Comparison of ENCODE assay signal across 10 cellular contexts in the genomic region with DNA sequence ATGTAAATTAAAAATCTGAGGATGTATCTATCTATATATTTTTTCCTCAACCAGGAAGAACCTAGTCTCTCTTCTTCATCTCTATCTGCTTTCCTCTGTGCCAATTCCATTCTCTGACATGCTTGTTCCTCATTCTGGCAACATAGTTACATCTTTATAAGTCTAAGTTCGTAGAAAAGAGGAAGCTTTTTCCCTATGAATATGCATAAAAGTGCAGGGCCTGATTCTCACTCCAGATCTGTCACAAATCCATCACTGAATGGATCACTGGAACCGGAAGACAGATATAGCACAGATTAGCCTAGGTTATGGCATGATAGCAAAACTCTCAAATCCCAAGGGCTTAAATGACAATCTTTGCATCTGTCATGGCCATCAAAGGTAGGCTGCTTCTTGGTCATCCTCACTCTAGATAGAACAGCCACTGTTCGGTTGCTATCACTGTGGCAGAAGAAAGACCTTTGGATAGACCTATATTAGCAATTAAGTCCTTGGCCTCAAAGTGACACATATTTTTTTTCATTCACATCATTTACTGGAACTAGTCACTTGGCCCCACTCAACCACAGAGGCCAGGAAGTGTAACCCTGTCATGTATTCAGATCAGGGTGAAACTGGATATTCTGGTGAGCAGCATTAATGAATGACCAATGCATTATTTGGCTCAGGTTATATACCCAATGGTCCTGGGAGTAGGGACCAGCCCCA. TPM values are rescaled to one million over a fixed set of nuclear protein-coding genes. Genes with fewer than 3 reads are reported as not detected.
DNase-seq lines count a peak whose midpoint lies in the region; ATAC-seq and TF ChIP-seq lines count a peak whose summit lies in the region.
"Had no signal": no experiment of that assay in that cellular context is flagged by ENCODE, and none has a peak within 500 bp of the region (broad histone marks: within the 10 kb centered on the region; RNA-seq: fewer than 3 reads in every experiment).

No MANE protein-coding gene starts in this region.

- H3K4me1 Mint-ChIP-seq in naive thymus-derived CD4-positive, alpha-beta T cell, result peaks cover 0 to 20% (median 0%) of the 10 kb centered on the region in 7 donors
- H3K4me1 Mint-ChIP-seq in chondrocyte (ENCODE audit: low read depth), result no peaks in the 10 kb centered on the region

- CTCF ChIA-PET in naive thymus-derived CD4-positive, alpha-beta T cell (lab: Charles Lee), result no interaction called here

- in situ Hi-C loops in KBM-7 (cut with MboI; ENCODE audit: low pct_unique_long_range_greater_than_20kb, low sequenced_read_pairs), result no loop called here

- H3K27ac ChIP-seq in naive thymus-derived CD4-positive, alpha-beta T cell (ENCODE audit: low read depth, low read length), result no peak overlapping the region
- H3K27ac ChIP-seq in coronary artery, result no peak overlapping the region

- ATAC-seq in GM19035 (IDR thresholded peaks at IDR 0.05; ENCODE audit: unreplicated experiment) (peak; percentile 78), HG02642 (IDR thresholded peaks at IDR 0.05; ENCODE audit: poor library complexity, unreplicated experiment) (peak; percentile 83)
- peak; percentile 64 for ATAC-seq in naive thymus-derived CD4-positive, alpha-beta T cell

- H3K4me3 ChIP-seq in naive thymus-derived CD4-positive, alpha-beta T cell (ENCODE audit: low read length), result no peak overlapping the region
- no peak overlapping the region for H3K4me3 ChIP-seq in H7 (ENCODE audit: insufficient read depth, low read depth, low read length)
- no peak overlapping the region for H3K4me3 ChIP-seq in coronary artery

- POLR2A ChIA-PET in naive thymus-derived CD4-positive, alpha-beta T cell (lab: Charles Lee), result interaction anchor here (0.9 kb wide), 1 partner anchor 26 kb away, joined by 3 read pairs; no protein-coding TSS in a partner anchor

- intact Hi-C loops in naive thymus-derived CD4-positive, alpha-beta T cell (cut with micrococcal nuclease), result loop anchor here in 1 of 2 donors (2.0 kb wide), 1 partner anchor 19 kb away; no protein-coding TSS in a partner anchor

- H3K9me3 Mint-ChIP-seq in naive thymus-derived CD4-positive, alpha-beta T cell, result peaks cover 0 to 13% (median 0%) of the 10 kb centered on the region in 11 donors
- H3K9me3 Mint-ChIP-seq in chondrocyte (ENCODE audit: low read depth), result peaks cover 5% of the 10 kb centered on the region

- H3K27me3 ChIP-seq in naive thymus-derived CD4-positive, alpha-beta T cell (ENCODE audit: control insufficient read depth in 2 of 2, insufficient read depth in 2 of 2, low read length in 2 of 2), result no peaks in the 10 kb centered on the region
- no peaks in the 10 kb centered on the region for H3K27me3 ChIP-seq in H7 (ENCODE audit: control insufficient read depth, insufficient read depth, low read length)

- H3K9me3 ChIP-seq in naive thymus-derived CD4-positive, alpha-beta T cell (ENCODE audit: control insufficient read depth in 2 of 3, low read length in 3 of 3), result no peaks in the 10 kb centered on the region

- peaks cover 0 to 22% (median 0%) of the 10 kb centered on the region in 5 donors for H3K36me3 Mint-ChIP-seq in naive thymus-derived CD4-positive, alpha-beta T cell
- H3K36me3 Mint-ChIP-seq in chondrocyte (ENCODE audit: low read depth), result no peaks in the 10 kb centered on the region

- H3K27ac Mint-ChIP-seq in naive thymus-derived CD4-positive, alpha-beta T cell, result peak overlapping the region in 1 of 9 donors; percentile 51
- no peak overlapping the region for H3K27ac Mint-ChIP-seq in chondrocyte (ENCODE audit: unreplicated experiment)

- no peak for TF ChIP-seq CTCF in chondrocyte (IDR thresholded peaks at IDR 0.05)
- TF ChIP-seq CTCF in coronary artery (IDR thresholded peaks at IDR 0.05), result no peak

- peaks cover 0 to 9% (median 0%) of the 10 kb centered on the region in 5 donors for H3K27me3 Mint-ChIP-seq in naive thymus-derived CD4-positive, alpha-beta T cell
- H3K27me3 Mint-ChIP-seq in chondrocyte (ENCODE audit: low read depth), result no peaks in the 10 kb centered on the region

- no peaks in the 10 kb centered on the region for H3K36me3 ChIP-seq in naive thymus-derived CD4-positive, alpha-beta T cell (ENCODE audit: control insufficient read depth in 2 of 3, insufficient read depth in 3 of 3, low read length in 3 of 3)
- H3K36me3 ChIP-seq in H7 (replicated peaks; ENCODE audit: control insufficient read depth, insufficient read depth, low read length), result no peaks in the 10 kb centered on the region

- no peaks in the 10 kb centered on the region for H3K4me1 ChIP-seq in naive thymus-derived CD4-positive, alpha-beta T cell (ENCODE audit: control insufficient read depth in 2 of 2, insufficient read depth in 2 of 2, low read length in 2 of 2)

- H3K4me3 Mint-ChIP-seq in naive thymus-derived CD4-positive, alpha-beta T cell, result peak overlapping the region in 1 of 10 donors; percentile 31
- H3K4me3 Mint-ChIP-seq in chondrocyte (ENCODE audit: unreplicated experiment), result no peak overlapping the region

- peak; percentile 86 for DNase-seq in KBM-7
- DNase-seq in naive thymus-derived CD4-positive, alpha-beta T cell, result no peak
- DNase-seq in H7, result no peak
- DNase-seq in chondrocyte (ENCODE audit: low spot score), result no peak
- DNase-seq in coronary artery (ENCODE audit: low spot score), result no peak
- no peak for DNase-seq in COR-L47 (lab: John Stamatoyannopoulos, UW)
- DNase-seq: activated CD4-positive, alpha-beta T cell treated with anti-CD3 and anti-CD28 coated beads for 1 hour; occipital lobe had no signal

RNA-seq across cellular contexts. Expression of a gene that starts 22.2 kb away (rescaled TPM):
- total RNA-seq in naive thymus-derived CD4-positive, alpha-beta T cell, result 1 to 10 TPM in 1 of 5 experiments, under 1 TPM in 2, not detected in 2; 0.10 to 5.2 (median 0.72) TPM
- polyA plus RNA-seq in naive thymus-derived CD4-positive, alpha-beta T cell, result not detected
- total RNA-seq in H7 (2014; rRNA removed; shearing (Covaris generic)), result not detected in 2 replicates
- not detected in 3 replicates for total RNA-seq in chondrocyte

RNA-seq across cellular contexts. Expression of a gene that starts 59.3 kb away (rescaled TPM):
- 10 to 100 TPM; 39.7 to 78.5 (median 44.7) TPM for total RNA-seq in naive thymus-derived CD4-positive, alpha-beta T cell
- 10 to 100 TPM; 10.4 to 13.8 TPM for polyA plus RNA-seq in naive thymus-derived CD4-positive, alpha-beta T cell
- total RNA-seq in H7 (2014; rRNA removed; shearing (Covaris generic)), result 0.41 and 1.7 TPM in 2 replicates
- 1.4 to 1.6 TPM (median 1.5 TPM) in 3 replicates for total RNA-seq in chondrocyte

Comparison
In these comparisons a context has a peak if more than half of its experiments do, and no peak if none do; other contexts are left out.
1. RNA of a gene that starts 59.3 kb away (total RNA-seq): 39.7 to 78.5 TPM in naive thymus-derived CD4-positive, alpha-beta T cell; 0.41 to 1.7 TPM in H7 and 1.4 to 1.6 TPM in chondrocyte; every median in the first group is over 10 times any median in the second.
2. Peak in every context shown above with its lines, with median percentiles within 50 percentile points of each other: ATAC-seq.